9 cellular contexts compared by ENCODE assay signal in genomic region chr9:546797-547223, GRCh38. TPM values are rescaled to one million over a fixed set of nuclear protein-coding genes. Genes with fewer than 3 reads are reported as not detected.
DNase-seq lines count a peak whose midpoint lies in the region; ATAC-seq and TF ChIP-seq lines count a peak whose summit lies in the region.
"Had no signal": no experiment of that assay in that cellular context is flagged by ENCODE, and none has a peak within 500 bp of the region (broad histone marks: within the 10 kb centered on the region; RNA-seq: fewer than 3 reads in every experiment).

No MANE protein-coding gene starts in this region.

- H3K9me3 ChIP-seq in Panc1 (ENCODE audit: control insufficient read depth, insufficient read depth, low read depth, low read length) (no peaks in the 10 kb centered on the region), trophoblast cell (ENCODE audit: insufficient read depth, low read depth, low read length) (peaks cover 1% of the 10 kb centered on the region)

- H4K8ac ChIP-seq in trophoblast cell (ENCODE audit: low read depth, low read length) = no peak overlapping the region

- no peak overlapping the region for H4K12ac ChIP-seq in trophoblast cell (ENCODE audit: low read depth, low read length)

- POLR2A ChIA-PET in Panc1 (lab: Charles Lee) = no interaction called here

- no peak for ATAC-seq in Panc1
- ATAC-seq in esophagus mucosa = no peak
- ATAC-seq: activated CD8-positive, alpha-beta memory T cell treated with anti-CD3 and anti-CD28 coated beads, Interleukin-2, amount 10 ng/mL, durations not matched to agents 7 days and 5 days had no signal

- no peak overlapping the region for H2AFZ ChIP-seq in trophoblast cell (ENCODE audit: insufficient read depth, low read length, poor library complexity)

- no TSS peak for BruUV-seq in Panc1 (replicated peaks; lab: Mats Ljungman, UMichigan)

- DNase-seq in GM03348 (ENCODE audit: low spot score) (peak; percentile 16), Panc1 (ENCODE audit: low read depth, low spot score) (no peak), foreskin fibroblast (peak in 1 of 2 donors; percentile 4), trophoblast cell (no peak), glomerular visceral epithelial cell (ENCODE audit: extremely low spot score) (no peak), amniotic stem cell (lab: John Stamatoyannopoulos, UW) (no peak)
- DNase-seq in activated CD4-positive, CD25-positive, alpha-beta regulatory T cell treated with anti-CD3 and anti-CD28 coated beads, Interleukin-2, amount 50 U/mL, for 72 hours = no peak
- DNase-seq: activated CD8-positive, alpha-beta memory T cell treated with anti-CD3 and anti-CD28 coated beads, Interleukin-2, amount 10 ng/mL, durations not matched to agents 7 days and 5 days had no signal

- H2BK5ac ChIP-seq in trophoblast cell (ENCODE audit: low read depth, low read length, poor library complexity) = no peak overlapping the region

- TF ChIP-seq CTCF in Panc1 (IDR thresholded peaks at IDR 0.05) = peak; percentile 27
- peak; percentile 23 for TF ChIP-seq CTCF in foreskin fibroblast (IDR thresholded peaks at IDR 0.05; ENCODE audit: low read depth, low read length)

- no CpG with 5 or more reads among the region's 3 CpGs for WGBS in trophoblast cell (ENCODE audit: extremely low coverage, insufficient coverage, insufficient read length)

- intact Hi-C loops in Panc1 (cut with micrococcal nuclease; ENCODE audit: unreplicated experiment) = no loop called here

- H2AK5ac ChIP-seq in trophoblast cell (ENCODE audit: low read length) = no peak overlapping the region

- H3K27ac ChIP-seq in Panc1 (ENCODE audit: low read length) = no peak overlapping the region
- no peak overlapping the region for H3K27ac ChIP-seq in trophoblast cell (ENCODE audit: low read depth, low read length)

- H3K79me2 ChIP-seq in trophoblast cell (ENCODE audit: control insufficient read depth, insufficient read depth, low read length, poor library complexity) = no peaks in the 10 kb centered on the region

- H4K91ac ChIP-seq in trophoblast cell (ENCODE audit: low read depth, low read length) = no peak overlapping the region

- H3K4me3 ChIP-seq in Panc1 (ENCODE audit: low read depth in 2 of 2, low read length in 2 of 2) (no peak overlapping the region), foreskin fibroblast (ENCODE audit: low read depth in 1 of 2, low read length in 2 of 2) (no peak overlapping the region), trophoblast cell (ENCODE audit: low read depth, low read length) (no peak overlapping the region)

- H3K9ac ChIP-seq in trophoblast cell (ENCODE audit: low read length) = no peak overlapping the region

- CTCF ChIA-PET in Panc1 (lab: Charles Lee) = no interaction called here

- no peaks in the 10 kb centered on the region for H3K4me1 ChIP-seq in Panc1 (ENCODE audit: control insufficient read depth, insufficient read depth, low read length)
- peaks cover 2 to 5% of the 10 kb centered on the region in 2 experiments for H3K4me1 ChIP-seq in trophoblast cell (ENCODE audit: control insufficient read depth in 1 of 2, insufficient read depth in 2 of 2, low read length in 2 of 2)

- H3K4ac ChIP-seq in trophoblast cell (ENCODE audit: low read depth, low read length) = no peak overlapping the region

- in situ Hi-C loops in Panc1 (cut with HindIII; ENCODE audit: low pct_unique_long_range_greater_than_20kb, low sequenced_read_pairs) = no loop called here

- no peak overlapping the region for H2BK12ac ChIP-seq in trophoblast cell (ENCODE audit: low read length)

- no peaks in the 10 kb centered on the region for H3K79me1 ChIP-seq in trophoblast cell (ENCODE audit: low read length)

- H3K27me3 ChIP-seq in Panc1 (ENCODE audit: control insufficient read depth, insufficient read depth, low read length) (no peaks in the 10 kb centered on the region), trophoblast cell (ENCODE audit: insufficient read depth, low read length) (no peaks in the 10 kb centered on the region)

- no peak overlapping the region for H3K23ac ChIP-seq in trophoblast cell (ENCODE audit: low read length)

- no peak overlapping the region for H2BK120ac ChIP-seq in trophoblast cell (ENCODE audit: insufficient read depth, low read length, poor library complexity)

- H3K36me3 ChIP-seq in Panc1 (ENCODE audit: control insufficient read depth, insufficient read depth, low read length) (no peaks in the 10 kb centered on the region), trophoblast cell (ENCODE audit: control insufficient read depth in 1 of 2, insufficient read depth in 2 of 2, low read length in 2 of 2) (peaks cover 6% of the 10 kb centered on the region in 2 experiments)

- H3K14ac ChIP-seq in trophoblast cell (ENCODE audit: low read length) = no peak overlapping the region

- H3K4me2 ChIP-seq in trophoblast cell (ENCODE audit: low read length) = peak overlapping the region; percentile 55

- H3K18ac ChIP-seq in trophoblast cell (ENCODE audit: low read length) = no peak overlapping the region

RNA-seq across cellular contexts. Expression of gene KANK1, which starts 42.3 kb away (rescaled TPM):
- total RNA-seq in Panc1 (2021; ENCODE audit: unreplicated experiment) = 14.5 TPM
- polyA plus RNA-seq in Panc1 (2012; ENCODE audit: insufficient read length) = 9.0 TPM
- 108 and 109 TPM in 2 replicates for polyA plus RNA-seq in trophoblast cell (2013)
- total RNA-seq in esophagus mucosa = 45.4 TPM
